In the genomic region with DNA sequence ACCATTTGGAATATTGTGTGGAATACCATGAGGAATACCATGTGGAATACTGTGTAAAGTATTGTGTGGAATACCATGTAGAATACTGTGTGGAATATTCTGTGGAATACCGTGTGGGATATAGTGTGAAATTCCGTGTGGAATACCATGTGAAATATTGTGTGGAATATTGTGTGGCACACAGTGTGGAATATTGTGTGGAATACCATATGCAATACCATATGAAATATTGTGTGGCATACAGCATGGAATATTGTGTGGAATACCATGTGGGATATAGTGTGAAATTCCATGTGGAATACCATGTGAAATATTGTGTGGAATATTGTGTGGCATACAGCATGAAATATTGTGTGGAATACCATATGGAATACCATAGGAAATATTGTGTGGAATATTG, we compare ENCODE assay signal across 19 cellular contexts.
"Had no signal": no experiment of that assay in that cellular context is flagged by ENCODE, and none has a peak within 500 bp of the region (broad histone marks: within the 10 kb centered on the region; RNA-seq: fewer than 3 reads in every experiment).

No MANE protein-coding gene starts in this region.

- H3K4me1 ChIP-seq: suprapubic skin, transverse colon, vagina had no signal

- H3K4me3 ChIP-seq: dorsolateral prefrontal cortex, suprapubic skin, transverse colon, vagina had no signal

- H3K27ac ChIP-seq: dorsolateral prefrontal cortex, epithelial cell of prostate, suprapubic skin, transverse colon, vagina had no signal

- H3K4me1 Mint-ChIP-seq: activated CD4-positive, alpha-beta T cell treated with anti-CD3 and anti-CD28 coated beads for 36 hours; endodermal cell had no signal

- DNase-seq: activated CD4-positive, alpha-beta T cell treated with anti-CD3 and anti-CD28 coated beads for 36 hours; activated CD8-positive, alpha-beta memory T cell treated with anti-CD3 and anti-CD28 coated beads for 24 hours; activated effector memory CD4-positive, alpha-beta T cell treated with Interleukin-2 at 50 U/mL for 16 hours; amygdala; caudate nucleus; dorsolateral prefrontal cortex; endodermal cell; foreskin fibroblast; mesendoderm; stimulated activated CD4-positive, alpha-beta T cell treated with anti-CD3 and anti-CD28 coated beads, Interleukin-1b, Interleukin-23, amount 100 ng/mL, for 48 hours; stimulated activated CD8-positive, alpha-beta memory T cell treated with anti-CD3 and anti-CD28 coated beads, Interleukin-4, amount 100 ng/mL, for 48 hours; stimulated activated naive CD8-positive, alpha-beta T cell treated with anti-CD3 and anti-CD28 coated beads, Interleukin-15, Interleukin-2, amounts not matched to agents 100 U/mL and 50 U/mL, for 24 hours; transverse colon had no signal

- H3K27me3 ChIP-seq: dorsolateral prefrontal cortex, suprapubic skin, transverse colon, vagina had no signal

- H3K36me3 ChIP-seq: suprapubic skin, transverse colon, vagina had no signal

- H3K4me3 Mint-ChIP-seq: activated naive CD8-positive, alpha-beta T cell; endodermal cell; T-helper 2 cell treated with Interferon-gamma antibody and Interleukin-4, amounts not matched to agents 5 μg/mL and 100 μg/mL, for 36 hours had no signal

- H3K27ac Mint-ChIP-seq: activated CD4-positive, alpha-beta T cell treated with anti-CD3 and anti-CD28 coated beads for 36 hours; activated naive CD8-positive, alpha-beta T cell; endodermal cell had no signal

- H3K9me3 ChIP-seq: suprapubic skin, transverse colon, vagina had no signal

- ATAC-seq: activated CD4-positive, alpha-beta T cell treated with anti-CD3 and anti-CD28 coated beads for 36 hours; naive thymus-derived CD8-positive, alpha-beta T cell; stimulated activated naive CD8-positive, alpha-beta T cell treated with anti-CD3 and anti-CD28 coated beads, Interleukin-15, Interleukin-2, amounts not matched to agents 100 U/mL and 50 U/mL, for 24 hours had no signal

- H3K27me3 Mint-ChIP-seq: activated naive CD8-positive, alpha-beta T cell had no signal

- H3K36me3 Mint-ChIP-seq: activated naive CD8-positive, alpha-beta T cell; naive thymus-derived CD8-positive, alpha-beta T cell had no signal
